8 cellular contexts compared by ENCODE assay signal in the genomic region with DNA sequence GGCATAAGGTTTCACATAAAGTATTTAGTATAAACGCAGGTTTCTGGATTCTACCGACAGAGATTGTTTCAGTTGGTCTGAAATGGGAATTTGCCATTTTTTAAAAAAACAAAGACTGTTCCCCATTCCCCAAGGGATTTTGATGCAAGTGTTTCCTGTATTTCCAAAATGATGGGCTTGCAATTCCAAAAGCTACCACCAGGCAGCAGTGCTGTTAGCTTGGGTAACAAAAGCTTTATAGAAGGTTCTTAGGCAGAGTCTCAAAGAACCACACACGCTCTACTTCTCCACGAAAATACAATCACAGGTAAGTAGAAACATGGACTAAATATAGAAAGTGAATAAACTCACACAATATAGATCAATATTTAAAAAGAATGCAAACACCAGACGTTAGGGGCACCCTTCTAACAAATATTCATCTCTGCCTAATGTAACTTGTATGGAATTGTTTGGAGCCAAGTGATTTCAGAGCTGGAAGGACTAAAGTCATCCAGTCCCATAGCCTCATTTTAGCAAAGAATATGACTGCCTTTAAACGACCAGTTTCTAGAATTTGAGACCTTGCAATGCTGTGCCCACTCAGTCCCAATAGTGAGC.
A peak's percentile ranks its signal among the peaks of the same experiment; 100 is the strongest.
DNase-seq lines count a peak whose midpoint lies in the region; ATAC-seq, FAIRE-seq and TF ChIP-seq lines count a peak whose summit lies in the region.

No MANE protein-coding gene starts in this region.

- peak; percentile 55 for DNase-seq in AG08395 (ENCODE audit: low spot score)
- DNase-seq in GM10248 (ENCODE audit: extremely low spot score) = peak; percentile 26
- peak; percentile 16 for DNase-seq in NCI-H226
- DNase-seq in astrocyte (ENCODE audit: low read depth) = peak; percentile 29
- no peak for DNase-seq in kidney
- peak; percentile 10 for DNase-seq in urothelium cell line (ENCODE audit: low spot score)
- no peak for DNase-seq in KG1 (lab: John Stamatoyannopoulos, UW)

- peak; percentile 42 for TF ChIP-seq CTCF in GM10248 (IDR thresholded peaks at IDR 0.05; ENCODE audit: control extremely low read depth, extremely low read depth, low read depth, missing control alignments)
- TF ChIP-seq CTCF in astrocyte (IDR thresholded peaks at IDR 0.05; ENCODE audit: insufficient read depth, low read depth, low read length) = peak; percentile 96
- TF ChIP-seq CTCF in kidney (IDR thresholded peaks at IDR 0.05; ENCODE audit: borderline replicate concordance, extremely low read depth, insufficient read depth) = peak; percentile 80

- no peak overlapping the region for H3K4me2 ChIP-seq in astrocyte (ENCODE audit: low read length)

- H3K4me3 ChIP-seq in astrocyte (ENCODE audit: insufficient read depth, low read depth, low read length) = no peak overlapping the region
- no peak overlapping the region for H3K4me3 ChIP-seq in kidney (ENCODE audit: low read length in 2 of 2)

- H3K4me1 ChIP-seq in astrocyte (ENCODE audit: insufficient read depth, low read length) (peaks cover 17% of the 10 kb centered on the region), kidney (ENCODE audit: control insufficient read depth in 1 of 2, insufficient read depth in 1 of 2, low read depth in 1 of 2, low read length in 2 of 2) (no peaks in the 10 kb centered on the region)

- H3K9ac ChIP-seq in astrocyte (ENCODE audit: low read length) = no peak overlapping the region
- no peak overlapping the region for H3K9ac ChIP-seq in kidney (ENCODE audit: low read length in 2 of 2)

- H3K27ac ChIP-seq in astrocyte (ENCODE audit: low read depth, low read length) (no peak overlapping the region), kidney (ENCODE audit: low read depth in 2 of 2, low read length in 2 of 2) (no peak overlapping the region)

- peaks cover 3% of the 10 kb centered on the region for H3K36me3 Mint-ChIP-seq in astrocyte (ENCODE audit: low read depth, unreplicated experiment)

- H4K20me1 ChIP-seq in astrocyte (ENCODE audit: insufficient read depth, low read length) = peaks cover 21% of the 10 kb centered on the region

- H2AFZ ChIP-seq in astrocyte (ENCODE audit: low read depth, low read length) = no peak overlapping the region

- no peak for ATAC-seq in HG02610 (IDR thresholded peaks at IDR 0.05; ENCODE audit: unreplicated experiment)

- FAIRE-seq in astrocyte (lab: Jason Lieb, UNC) (no peak), kidney (lab: Jason Lieb, UNC) (no peak), urothelium cell line (lab: Jason Lieb, UNC) (no peak)

- H3K9me3 ChIP-seq in astrocyte (ENCODE audit: insufficient read depth, low read depth, low read length) = no peaks in the 10 kb centered on the region
- no peaks in the 10 kb centered on the region for H3K9me3 ChIP-seq in kidney (ENCODE audit: control insufficient read depth in 1 of 2, low read length in 2 of 2)

- peaks cover 9% of the 10 kb centered on the region for H3K79me2 ChIP-seq in astrocyte (ENCODE audit: insufficient read depth, low read length)

- H3K9me3 Mint-ChIP-seq in astrocyte (ENCODE audit: unreplicated experiment) = no peaks in the 10 kb centered on the region

- H3K4me3 Mint-ChIP-seq in astrocyte (ENCODE audit: unreplicated experiment) = no peak overlapping the region

- H3K27ac Mint-ChIP-seq in astrocyte (ENCODE audit: unreplicated experiment) = no peak overlapping the region

- H3K4me1 Mint-ChIP-seq in astrocyte (ENCODE audit: low read depth, unreplicated experiment) = peaks cover 8% of the 10 kb centered on the region

- intact Hi-C loops in kidney (cut with DNase I) = no loop called here

- CTCF ChIA-PET in GM10248 (lab: Yijun Ruan, JAX) = interaction anchor here (0.8 to 3.5 kb wide), 16 partner anchors 8 to 160 kb away, joined by 3 to 13 read pairs (median 4); no protein-coding TSS in a partner anchor

- H3K36me3 ChIP-seq in astrocyte (ENCODE audit: insufficient read depth, low read length) = no peaks in the 10 kb centered on the region
- no peaks in the 10 kb centered on the region for H3K36me3 ChIP-seq in kidney (ENCODE audit: control insufficient read depth in 1 of 2, insufficient read depth in 2 of 2, low read length in 2 of 2)

- POLR2A ChIA-PET in GM10248 (lab: Yijun Ruan, JAX) = no interaction called here

- H3K27me3 ChIP-seq in astrocyte (ENCODE audit: insufficient read depth, low read length) = no peaks in the 10 kb centered on the region

- peaks cover 7% of the 10 kb centered on the region for H3K27me3 Mint-ChIP-seq in astrocyte (ENCODE audit: low read depth, unreplicated experiment)

Comparison
In these comparisons a context has a peak if more than half of its experiments do, and no peak if none do; other contexts are left out.
1. DNase-seq: peak in AG08395 (single experiment), GM10248 (single experiment), NCI-H226 (single experiment), astrocyte (single experiment) and urothelium cell line (single experiment); none in kidney (single experiment) and KG1 (single experiment).
2. CTCF ChIP-seq: peak in every context shown above with its lines; median percentile 96 in astrocyte; 80 in kidney; 42 in GM10248.